ENCODE assay signal across 17 cellular contexts in the genomic region with DNA sequence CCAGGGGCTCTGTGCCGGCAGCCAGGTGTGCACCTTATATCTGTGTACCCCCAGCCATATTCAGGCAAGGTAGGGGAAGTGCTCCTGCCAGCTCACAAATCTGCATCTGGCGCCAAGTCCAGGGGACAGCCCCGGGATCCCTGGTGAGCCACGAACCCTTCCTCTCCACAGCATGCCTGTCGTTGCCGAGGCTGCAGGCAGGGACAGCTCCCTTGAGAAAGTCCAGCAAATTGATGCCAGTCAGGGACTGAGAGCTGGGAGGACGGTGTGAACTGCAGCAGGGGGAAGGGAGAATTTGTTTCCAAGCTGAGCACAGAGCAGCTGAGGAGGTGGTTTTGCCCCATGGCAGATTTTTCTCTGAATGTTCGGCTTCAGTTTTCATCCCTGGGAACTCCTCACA. TPM values are rescaled to one million over a fixed set of nuclear protein-coding genes. Genes with fewer than 3 reads are reported as not detected.
DNase-seq lines count a peak whose midpoint lies in the region; ATAC-seq and TF ChIP-seq lines count a peak whose summit lies in the region.
"Had no signal": no experiment of that assay in that cellular context is flagged by ENCODE, and none has a peak within 500 bp of the region (broad histone marks: within the 10 kb centered on the region; RNA-seq: fewer than 3 reads in every experiment).

No MANE protein-coding gene starts in this region.

- no peaks in the 10 kb centered on the region for H4K20me1 ChIP-seq in SK-N-SH (ENCODE audit: insufficient read depth)
- H4K20me1 ChIP-seq in neural progenitor cell (ENCODE audit: low read depth), result no peaks in the 10 kb centered on the region

- H3K27ac Mint-ChIP-seq in neural progenitor cell, result no peak overlapping the region
- H3K27ac Mint-ChIP-seq: activated CD4-positive, alpha-beta T cell treated with anti-CD3 and anti-CD28 coated beads, Interleukin-2, amount 10 ng/mL, durations not matched to agents 24 days and 14 days; natural killer cell; stimulated activated naive CD8-positive, alpha-beta T cell treated with anti-CD3 and anti-CD28 coated beads, Interleukin-15, amount 100 ng/mL, for 72 hours had no signal

- H3K27ac ChIP-seq in SK-N-SH (ENCODE audit: low read depth in 2 of 2, low read length in 1 of 2), result no peak overlapping the region
- H3K27ac ChIP-seq in right atrium auricular region, result peak overlapping the region; percentile 74 to 96
- H3K27ac ChIP-seq in neural progenitor cell, result peak overlapping the region; percentile 70
- no peak overlapping the region for H3K27ac ChIP-seq in testis
- H3K27ac ChIP-seq: ascending aorta, PC-9 had no signal

- no peak overlapping the region for H3K4me2 ChIP-seq in SK-N-SH
- H3K4me2 ChIP-seq in neural progenitor cell, result peak overlapping the region; percentile 67
- H3K4me2 ChIP-seq: PC-9 had no signal

- no peak overlapping the region for H3K4me3 ChIP-seq in SK-N-SH (ENCODE audit: low read depth in 2 of 2, low read length in 1 of 2)
- no peak overlapping the region for H3K4me3 ChIP-seq in right atrium auricular region
- H3K4me3 ChIP-seq in neural progenitor cell, result no peak overlapping the region
- no peak overlapping the region for H3K4me3 ChIP-seq in testis
- H3K4me3 ChIP-seq: ascending aorta, PC-9 had no signal

- in situ Hi-C loops in G401 (cut with HindIII; ENCODE audit: low sequenced_read_pairs), result no loop called here

- H3K79me2 ChIP-seq in SK-N-SH (ENCODE audit: insufficient read depth) (no peaks in the 10 kb centered on the region), neural progenitor cell (ENCODE audit: low read depth) (no peaks in the 10 kb centered on the region)

- no peak for TF ChIP-seq RAD21 in SK-N-SH (IDR thresholded peaks at IDR 0.05; ENCODE audit: low read length)

- CTCF ChIA-PET in SK-N-SH (lab: Yijun Ruan, JAX), result interaction anchor here (1.5 kb wide), 1 partner anchor 13 kb away, joined by 3 read pairs; no protein-coding TSS in a partner anchor

- H3K36me3 ChIP-seq in SK-N-SH (replicated peaks in 1 of 2; ENCODE audit: control insufficient read depth in 1 of 2, insufficient read depth in 2 of 2, low read length in 1 of 2), result no peaks in the 10 kb centered on the region
- no peaks in the 10 kb centered on the region for H3K36me3 ChIP-seq in right atrium auricular region
- H3K36me3 ChIP-seq in neural progenitor cell, result no peaks in the 10 kb centered on the region
- H3K36me3 ChIP-seq in testis (ENCODE audit: low read depth, missing control alignments), result no peaks in the 10 kb centered on the region
- H3K36me3 ChIP-seq: ascending aorta had no signal

- TF ChIP-seq EP300 in SK-N-SH (IDR thresholded peaks at IDR 0.05; ENCODE audit: borderline replicate concordance in 1 of 2, low read depth in 1 of 2, low read length in 1 of 2), result no peak

- no peaks in the 10 kb centered on the region for H3K9me3 Mint-ChIP-seq in neural progenitor cell
- H3K9me3 Mint-ChIP-seq: activated CD4-positive, alpha-beta T cell treated with anti-CD3 and anti-CD28 coated beads, Interleukin-2, amount 10 ng/mL, durations not matched to agents 24 days and 14 days; natural killer cell; stimulated activated naive CD8-positive, alpha-beta T cell treated with anti-CD3 and anti-CD28 coated beads, Interleukin-15, amount 100 ng/mL, for 72 hours had no signal

- H3K4me1 Mint-ChIP-seq in neural progenitor cell, result peaks cover 21% of the 10 kb centered on the region
- H3K4me1 Mint-ChIP-seq: activated CD4-positive, alpha-beta T cell treated with anti-CD3 and anti-CD28 coated beads, Interleukin-2, amount 10 ng/mL, durations not matched to agents 24 days and 14 days; natural killer cell; stimulated activated naive CD8-positive, alpha-beta T cell treated with anti-CD3 and anti-CD28 coated beads, Interleukin-15, amount 100 ng/mL, for 72 hours had no signal

- intact Hi-C loops in testis (cut with DNase I; ENCODE audit: low total_unique reads), result no loop called here

- no peak overlapping the region for H3K4me3 Mint-ChIP-seq in neural progenitor cell
- H3K4me3 Mint-ChIP-seq: activated CD4-positive, alpha-beta T cell treated with anti-CD3 and anti-CD28 coated beads, Interleukin-2, amount 10 ng/mL, durations not matched to agents 24 days and 14 days; natural killer cell; stimulated activated naive CD8-positive, alpha-beta T cell treated with anti-CD3 and anti-CD28 coated beads, Interleukin-15, amount 100 ng/mL, for 72 hours had no signal

- H3K9ac ChIP-seq in SK-N-SH (no peak overlapping the region), neural progenitor cell (no peak overlapping the region)

- TF ChIP-seq CTCF in SK-N-SH (IDR thresholded peaks at IDR 0.05), result no peak
- TF ChIP-seq CTCF in right atrium auricular region (IDR thresholded peaks at IDR 0.05), result no peak
- no peak for TF ChIP-seq CTCF in neural progenitor cell (IDR thresholded peaks at IDR 0.05)
- no peak for TF ChIP-seq CTCF in testis (IDR thresholded peaks at IDR 0.05)

- no peaks in the 10 kb centered on the region for H3K9me3 ChIP-seq in SK-N-SH
- no peaks in the 10 kb centered on the region for H3K9me3 ChIP-seq in right atrium auricular region
- no peaks in the 10 kb centered on the region for H3K9me3 ChIP-seq in neural progenitor cell (ENCODE audit: low read depth)
- no peaks in the 10 kb centered on the region for H3K9me3 ChIP-seq in testis
- H3K9me3 ChIP-seq: ascending aorta had no signal

- H3K36me3 Mint-ChIP-seq in neural progenitor cell, result no peaks in the 10 kb centered on the region
- H3K36me3 Mint-ChIP-seq: natural killer cell had no signal

- TF ChIP-seq POLR2A in testis (IDR thresholded peaks at IDR 0.05), result no peak

- H3K9me2 ChIP-seq in SK-N-SH, result no peaks in the 10 kb centered on the region

- no peaks in the 10 kb centered on the region; the same call in 1 of the 2 replicates for H3K27me3 ChIP-seq in SK-N-SH (ENCODE audit: insufficient read depth)
- no peaks in the 10 kb centered on the region for H3K27me3 ChIP-seq in right atrium auricular region
- no peaks in the 10 kb centered on the region for H3K27me3 ChIP-seq in neural progenitor cell
- no peaks in the 10 kb centered on the region for H3K27me3 ChIP-seq in testis
- H3K27me3 ChIP-seq: ascending aorta had no signal

- peaks cover 7% of the 10 kb centered on the region for H3K27me3 Mint-ChIP-seq in neural progenitor cell (ENCODE audit: insufficient read depth, low read depth)

- DNase-seq in G401 (ENCODE audit: low spot score) (peak; percentile 1), SK-N-SH (peak; percentile 27), right atrium auricular region (ENCODE audit: low spot score) (no peak), neural progenitor cell (ENCODE audit: low spot score) (peak; percentile 57), testis (no peak), inferior parietal cortex (ENCODE audit: extremely low spot score) (no peak)
- DNase-seq: activated CD4-positive, alpha-beta T cell treated with anti-CD3 and anti-CD28 coated beads, Interleukin-2, amount 10 ng/mL, durations not matched to agents 24 days and 14 days; activated T-cell treated with anti-CD3 and anti-CD28 coated beads, Interleukin-2, amount 50 U/mL, for 48 hours; natural killer cell; NCI-H2171 treated with DMSO at 0.1 percent for 48 hours; PC-9; stimulated activated naive CD8-positive, alpha-beta T cell treated with anti-CD3 and anti-CD28 coated beads, Interleukin-15, amount 100 ng/mL, for 72 hours; T-helper 1 cell had no signal

- no peaks in the 10 kb centered on the region for H3F3A ChIP-seq in SK-N-SH (replicated peaks; ENCODE audit: insufficient read depth)
- peaks cover 28% of the 10 kb centered on the region for H3F3A ChIP-seq in neural progenitor cell (ENCODE audit: low read depth)

- WGBS in SK-N-SH (ENCODE audit: low lambda C conversion rate), result 46% methylated on average over 6 of the region's 8 CpGs
- WGBS in testis, 2 donors, result 72 to 86% methylated on average over 4 to 8 of the region's 8 CpGs

- no peak for ATAC-seq in GM21529 (IDR thresholded peaks at IDR 0.05; ENCODE audit: unreplicated experiment)
- ATAC-seq: HCT116; natural killer cell; stimulated activated naive CD8-positive, alpha-beta T cell treated with anti-CD3 and anti-CD28 coated beads, Interleukin-15, amount 100 ng/mL, for 72 hours had no signal

- H2AFZ ChIP-seq in SK-N-SH (ENCODE audit: low read depth) (no peak overlapping the region), neural progenitor cell (replicated peaks) (peak overlapping the region; percentile 71)
- H2AFZ ChIP-seq: PC-9 had no signal

- POLR2A ChIA-PET in SK-N-SH (lab: Yijun Ruan, JAX), result no interaction called here

- H3K4me1 ChIP-seq in SK-N-SH (ENCODE audit: control insufficient read depth in 1 of 2, insufficient read depth in 2 of 2, low read depth in 1 of 2, low read length in 1 of 2), result peaks cover 0 to 13% of the 10 kb centered on the region in 2 experiments; a peak in 1 of 4 replicates
- no peaks in the 10 kb centered on the region for H3K4me1 ChIP-seq in right atrium auricular region
- H3K4me1 ChIP-seq in neural progenitor cell, result peaks cover 42% of the 10 kb centered on the region
- H3K4me1 ChIP-seq in testis, result no peaks in the 10 kb centered on the region
- H3K4me1 ChIP-seq: ascending aorta had no signal

TF ChIP-seq in SK-N-SH, 30 proteins besides CTCF, POLR2A, EP300 and RAD21 (continues in another document):
- TF ChIP-seq MXI1 (IDR thresholded peaks at IDR 0.05; ENCODE audit: low read depth, low read length) (no peak), SIN3A (IDR thresholded peaks at IDR 0.05; ENCODE audit: borderline replicate concordance, low read depth, low read length) (no peak), TAF1 (IDR thresholded peaks at IDR 0.05; ENCODE audit: borderline replicate concordance, low read depth, low read length) (no peak), EZH2phosphoT487 (IDR thresholded peaks at IDR 0.05; ENCODE audit: borderline replicate concordance, low read depth) (no peak), NFIC (IDR thresholded peaks at IDR 0.05; ENCODE audit: borderline replicate concordance) (no peak), RXRA (IDR thresholded peaks at IDR 0.05; ENCODE audit: borderline replicate concordance, low read depth) (no peak), TEAD4 (IDR thresholded peaks at IDR 0.05; ENCODE audit: borderline replicate concordance, insufficient read depth) (no peak)

RNA-seq across cellular contexts. Expression of gene PLA2G12B, which starts 0.9 kb away (rescaled TPM):
- not detected in 2 replicates for total RNA-seq in G401 (2014; rRNA removed; shearing (Covaris generic))
- polyA plus RNA-seq in SK-N-SH (2012; rRNA removed) (not detected in 2 replicates), testis (ENCODE audit: insufficient read depth, low read depth, low replicate concordance) (0.29 TPM)
- polyA plus RNA-seq in SK-N-SH (2012; cell fraction: cytosol; rRNA removed), result 0.04 TPM in 1 of 2 replicates, not detected in the other
- polyA plus RNA-seq in SK-N-SH (2012; cell fraction: nucleus; rRNA removed), result not detected in 2 replicates
- total RNA-seq in right atrium auricular region (1 to 10 TPM in 1 of 2 donors, under 1 TPM in 1; 0.90 to 4.2 TPM), neural progenitor cell (ENCODE audit: low replicate concordance) (0.12 TPM in 1 of 2 replicates, not detected in the other), testis (not detected)
- total RNA-seq: activated CD4-positive, alpha-beta T cell treated with anti-CD3 and anti-CD28 coated beads, Interleukin-2, amount 10 ng/mL, durations not matched to agents 24 days and 14 days; ascending aorta; natural killer cell; PC-9; skeletal muscle tissue had no signal

Comparison
In these comparisons a context has a peak if more than half of its experiments do, and no peak if none do; other contexts are left out.
1. DNase-seq: peak in G401 (single experiment), SK-N-SH (single experiment) and neural progenitor cell (single experiment); none in right atrium auricular region (single experiment), testis (single experiment) and inferior parietal cortex (single experiment).
2. H3K27ac ChIP-seq: peak in right atrium auricular region (2 of 2) and neural progenitor cell (single experiment); none in SK-N-SH (0 of 2) and testis (0 of 2).